1 cellular context compared by ENCODE assay signal in genomic region chr14:35088514-35088913, GRCh38.
TF ChIP-seq lines count a peak whose summit lies in the region.

No MANE protein-coding gene starts in this region.

TF ChIP-seq in IMR-90, 13 proteins besides CTCF, POLR2A, EP300 and RAD21 (continued from another document):
- TF ChIP-seq USF2 (IDR thresholded peaks at IDR 0.05; ENCODE audit: low read depth, low read length) (no peak), MAZ (IDR thresholded peaks at IDR 0.05; ENCODE audit: borderline replicate concordance, low read depth, low read length) (no peak), ELK1 (IDR thresholded peaks at IDR 0.05; ENCODE audit: borderline replicate concordance, low read depth, low read length) (no peak), SMC3 (IDR thresholded peaks at IDR 0.05; ENCODE audit: low read depth, low read length) (no peak), RFX5 (IDR thresholded peaks at IDR 0.05; ENCODE audit: low read depth, low read length) (no peak), MXI1 (IDR thresholded peaks at IDR 0.05; ENCODE audit: borderline replicate concordance, low read depth, low read length) (no peak), FOS (IDR thresholded peaks at IDR 0.05; ENCODE audit: low read depth, low read length) (no peak), BHLHE40 (IDR thresholded peaks at IDR 0.05; ENCODE audit: low read depth, low read length) (no peak)
